ENCODE assay signal across 16 cellular contexts in the genomic region with DNA sequence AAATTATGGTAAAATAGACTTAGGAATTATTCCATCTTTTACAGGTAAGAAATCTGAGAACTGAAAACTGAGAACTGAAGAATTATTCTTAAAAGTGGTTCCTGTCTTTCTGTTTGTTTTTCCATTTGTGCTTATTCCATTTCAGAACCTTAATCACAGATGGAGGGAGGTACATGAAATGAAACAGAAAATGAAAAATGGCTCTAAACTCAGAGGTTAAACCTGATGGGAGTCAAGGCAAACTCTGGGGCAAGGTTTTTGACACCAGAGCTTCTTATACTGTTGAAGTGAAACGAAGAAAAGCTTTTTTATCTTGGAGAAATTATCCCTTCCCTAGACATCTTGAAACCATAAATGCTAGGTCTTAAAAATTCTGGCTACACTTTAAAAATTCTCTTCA.
DNase-seq lines count a peak whose midpoint lies in the region; ATAC-seq, FAIRE-seq and TF ChIP-seq lines count a peak whose summit lies in the region.
"Had no signal": no experiment of that assay in that cellular context is flagged by ENCODE, and none has a peak within 500 bp of the region (broad histone marks: within the 10 kb centered on the region; RNA-seq: fewer than 3 reads in every experiment).

No MANE protein-coding gene starts in this region.

- H2AFZ ChIP-seq in OCI-LY1 (ENCODE audit: low read length) (no peak overlapping the region), neuronal stem cell (ENCODE audit: low read length) (no peak overlapping the region)

- H3K4ac ChIP-seq in neuronal stem cell (ENCODE audit: low read length) = no peak overlapping the region

- no peak overlapping the region for H3K9ac ChIP-seq in OCI-LY1 (ENCODE audit: low read length)
- H3K9ac ChIP-seq in skeletal muscle satellite cell (ENCODE audit: low read depth, low read length) = no peak overlapping the region
- H3K9ac ChIP-seq in neuronal stem cell (ENCODE audit: low read depth, low read length, poor library complexity) = no peak overlapping the region
- H3K9ac ChIP-seq: BLaER1 had no signal

- H3K14ac ChIP-seq in neuronal stem cell (ENCODE audit: low read length) = no peak overlapping the region

- H3K4me1 ChIP-seq in OCI-LY1 (ENCODE audit: insufficient read depth, low read length, severe bottlenecking) (peaks cover 8% of the 10 kb centered on the region), skeletal muscle satellite cell (ENCODE audit: control insufficient read depth, insufficient read depth, low read length) (peaks cover 23% of the 10 kb centered on the region), neuronal stem cell (ENCODE audit: control insufficient read depth in 2 of 2, insufficient read depth in 1 of 2, low read depth in 1 of 2, low read length in 2 of 2) (no peaks in the 10 kb centered on the region)
- H3K4me1 ChIP-seq: BLaER1 had no signal

- TF ChIP-seq POLR2A in H54 (IDR thresholded peaks at IDR 0.05; ENCODE audit: low read depth, low read length) = no peak

- no peaks in the 10 kb centered on the region for H3K79me1 ChIP-seq in neuronal stem cell (ENCODE audit: low read depth, low read length)

- H2AK5ac ChIP-seq in neuronal stem cell (ENCODE audit: low read depth, low read length) = no peak overlapping the region

- no peak overlapping the region for H2BK120ac ChIP-seq in neuronal stem cell (ENCODE audit: low read depth, low read length)

- no peak overlapping the region for H2BK15ac ChIP-seq in neuronal stem cell (ENCODE audit: low read length)

- no peaks in the 10 kb centered on the region for H3K27me3 ChIP-seq in OCI-LY1 (ENCODE audit: insufficient read depth, low read length)
- H3K27me3 ChIP-seq in skeletal muscle satellite cell (ENCODE audit: control insufficient read depth, insufficient read depth, low read length) = no peaks in the 10 kb centered on the region
- H3K27me3 ChIP-seq in neuronal stem cell (ENCODE audit: control insufficient read depth in 3 of 3, insufficient read depth in 3 of 3, low read depth in 1 of 3, low read length in 3 of 3) = no peaks in the 10 kb centered on the region
- H3K27me3 ChIP-seq: BLaER1 had no signal

- no peak overlapping the region for H4K8ac ChIP-seq in neuronal stem cell (ENCODE audit: low read depth, low read length)

- peaks cover 94% of the 10 kb centered on the region for H3K79me2 ChIP-seq in OCI-LY1 (ENCODE audit: insufficient read depth, low read length)

- H2BK5ac ChIP-seq in neuronal stem cell (ENCODE audit: low read length) = no peak overlapping the region

- no peak for FAIRE-seq in H54 (lab: Jason Lieb, UNC)

- no peak overlapping the region for H2BK12ac ChIP-seq in neuronal stem cell (ENCODE audit: low read length)

- H3K23ac ChIP-seq in neuronal stem cell (ENCODE audit: low read depth, low read length, poor library complexity) = no peak overlapping the region

- DNase-seq in SW480 (ENCODE audit: low spot score) (no peak), H54 (ENCODE audit: insufficient read length, low spot score) (no peak), neuronal stem cell (ENCODE audit: low spot score) (no peak)
- DNase-seq: 8988T; Calu3; CD4-positive, alpha-beta memory T cell; DMS79 treated with DMSO at 0.1 percent for 48 hours; GF-D8; GOT3; H9; KG1 had no signal

- H3K36me3 ChIP-seq in OCI-LY1 (ENCODE audit: insufficient read depth, low read length) (peaks cover 37% of the 10 kb centered on the region; the same call in 1 of the 2 replicates), skeletal muscle satellite cell (ENCODE audit: insufficient read depth, low read length) (no peaks in the 10 kb centered on the region), neuronal stem cell (replicated peaks in 1 of 2; ENCODE audit: control insufficient read depth in 2 of 2, insufficient read depth in 2 of 2, low read length in 2 of 2) (no peaks in the 10 kb centered on the region)
- H3K36me3 ChIP-seq: BLaER1 had no signal

- TF ChIP-seq CTCF in OCI-LY1 (IDR thresholded peaks at IDR 0.05; ENCODE audit: low read length) = no peak

- H3K4me2 ChIP-seq in OCI-LY1 (ENCODE audit: low read length) (no peak overlapping the region), skeletal muscle satellite cell (ENCODE audit: low read length) (peak overlapping the region; percentile 31), neuronal stem cell (ENCODE audit: insufficient read depth, low read length, poor library complexity, severe bottlenecking) (no peak overlapping the region)
- H3K4me2 ChIP-seq: BLaER1 had no signal

- no peak overlapping the region for H3K18ac ChIP-seq in neuronal stem cell (ENCODE audit: low read length)

- no peaks in the 10 kb centered on the region for H4K20me1 ChIP-seq in OCI-LY1 (ENCODE audit: insufficient read depth, low read length)
- H4K20me1 ChIP-seq: BLaER1 had no signal

- H3K9me2 ChIP-seq in OCI-LY1 (ENCODE audit: low read depth, low read length) = no peaks in the 10 kb centered on the region

- peak; percentile 53 for ATAC-seq in GM19395 (IDR thresholded peaks at IDR 0.05; ENCODE audit: unreplicated experiment)
- peak; percentile 62 for ATAC-seq in HG03432 (IDR thresholded peaks at IDR 0.05; ENCODE audit: unreplicated experiment)

- H4K91ac ChIP-seq in neuronal stem cell (ENCODE audit: low read depth, low read length, poor library complexity) = no peak overlapping the region

- H3K27ac ChIP-seq in OCI-LY1 (ENCODE audit: low read depth, low read length, poor library complexity, severe bottlenecking) = peak overlapping the region; percentile 43
- H3K27ac ChIP-seq in neuronal stem cell (replicated peaks; ENCODE audit: low read length) = no peak overlapping the region
- H3K27ac ChIP-seq: BLaER1 had no signal

- H3K9me3 ChIP-seq in OCI-LY1 (ENCODE audit: low read length) (no peaks in the 10 kb centered on the region), skeletal muscle satellite cell (replicated peaks; ENCODE audit: low read length) (no peaks in the 10 kb centered on the region), neuronal stem cell (replicated peaks in 1 of 2; ENCODE audit: control insufficient read depth in 2 of 2, insufficient read depth in 1 of 2, low read depth in 1 of 2, low read length in 2 of 2) (no peaks in the 10 kb centered on the region)
- H3K9me3 ChIP-seq: BLaER1 had no signal

- no peaks in the 10 kb centered on the region for H3F3A ChIP-seq in OCI-LY1 (ENCODE audit: insufficient read depth, low read length)

- H3K4me3 ChIP-seq in OCI-LY1 (ENCODE audit: low read depth, low read length, poor library complexity, severe bottlenecking) (no peak overlapping the region), skeletal muscle satellite cell (ENCODE audit: low read length) (no peak overlapping the region), neuronal stem cell (ENCODE audit: low read length in 2 of 2) (no peak overlapping the region)
- H3K4me3 ChIP-seq: BLaER1 had no signal

- no CpG with 5 or more reads among the region's 1 CpG for WGBS in neuronal stem cell (ENCODE audit: extremely low coverage in 2 of 2, insufficient read length in 2 of 2, insufficient replicate concordance in 1 of 2), 2 donors
